8 cellular contexts compared by ENCODE assay signal in genomic region chr16:4425378-4426020, GRCh38. TPM values are rescaled to one million over a fixed set of nuclear protein-coding genes. Genes with fewer than 3 reads are reported as not detected.
DNase-seq lines count a peak whose midpoint lies in the region; ATAC-seq and TF ChIP-seq lines count a peak whose summit lies in the region.

Gene DNAJA3 (plus strand): TSS chr16:4425868. CDS start chr16:4425882, 14 bp downstream.

- ATAC-seq in GM21423 (IDR thresholded peaks at IDR 0.05; ENCODE audit: unreplicated experiment), result peak; percentile 87
- ATAC-seq in activated CD8-positive, alpha-beta memory T cell treated with anti-CD3 and anti-CD28 coated beads, Interleukin-2, amount 10 ng/mL, durations not matched to agents 7 days and 5 days, result peak; percentile 94

- intact Hi-C loops in Calu3 (cut with micrococcal nuclease; ENCODE audit: unreplicated experiment), result no loop called here

- H4K5ac ChIP-seq in mesendoderm (ENCODE audit: low read length), result peak within 1 kb of the TSS; percentile 100

- WGBS in endodermal cell (ENCODE audit: insufficient coverage in 1 of 2, insufficient read length in 1 of 2), 2 experiments, result 0 to 2% methylated on average over 21 to 68 of the region's 68 CpGs
- WGBS in mesendoderm (ENCODE audit: extremely low coverage, insufficient coverage, low lambda C conversion rate), result no CpG with 5 or more reads among the region's 68 CpGs

- peak within 1 kb of the TSS; percentile 58 for H3K4ac ChIP-seq in mesendoderm (ENCODE audit: low read depth, low read length)

- H3K4me3 ChIP-seq in HUES48 (ENCODE audit: low read depth, low read length) (peak within 1 kb of the TSS; percentile 96), NT2/D1 (ENCODE audit: insufficient read length, low read depth) (peak within 1 kb of the TSS; percentile 94), endodermal cell (ENCODE audit: low read length) (peak within 1 kb of the TSS; percentile 99), mesendoderm (ENCODE audit: low read length) (peak within 1 kb of the TSS; percentile 100)

- H3K27me3 ChIP-seq in HUES48 (ENCODE audit: control insufficient read depth, insufficient read depth, low read length) (no peaks in the 10 kb centered on the region), NT2/D1 (ENCODE audit: insufficient read depth, insufficient read length) (no peaks in the 10 kb centered on the region), endodermal cell (ENCODE audit: control insufficient read depth, insufficient read depth, low read length, poor library complexity, severe bottlenecking) (no peaks in the 10 kb centered on the region), mesendoderm (ENCODE audit: insufficient read depth, low read length, poor library complexity) (no peaks in the 10 kb centered on the region)

- H3K27me3 Mint-ChIP-seq in Calu3 (ENCODE audit: unreplicated experiment) (no peaks in the 10 kb centered on the region), endodermal cell (ENCODE audit: insufficient read depth) (no peaks in the 10 kb centered on the region)
- H3K27me3 Mint-ChIP-seq in activated CD8-positive, alpha-beta memory T cell treated with anti-CD3 and anti-CD28 coated beads, Interleukin-2, amount 10 ng/mL, durations not matched to agents 7 days and 5 days, result no peaks in the 10 kb centered on the region

- DNase-seq in Calu3 (peak; percentile 95), NT2/D1 (ENCODE audit: low read depth, low spot score) (peak; percentile 88), endodermal cell (peak; percentile 95), mesendoderm (peak; percentile 97)
- DNase-seq in activated CD8-positive, alpha-beta memory T cell treated with anti-CD3 and anti-CD28 coated beads, Interleukin-2, amount 10 ng/mL, durations not matched to agents 7 days and 5 days, result peak; percentile 94
- DNase-seq in stimulated activated CD8-positive, alpha-beta memory T cell treated with anti-CD3 and anti-CD28 coated beads, Interleukin-12 subunit alpha, Interleukin-12 subunit beta, amount 100 ng/mL, for 4 hours (ENCODE audit: low read depth), result peak; percentile 91

- H2AK5ac ChIP-seq in mesendoderm (ENCODE audit: low read length), result peak within 1 kb of the TSS; percentile 62

- peak within 1 kb of the TSS; percentile 64 for H3K18ac ChIP-seq in mesendoderm (ENCODE audit: low read length)

- peak within 1 kb of the TSS; percentile 92 for H3K9ac ChIP-seq in HUES48 (ENCODE audit: low read depth, low read length)
- peak within 1 kb of the TSS; percentile 100 for H3K9ac ChIP-seq in NT2/D1 (ENCODE audit: insufficient read length, low read depth)
- H3K9ac ChIP-seq in endodermal cell (ENCODE audit: extremely low read depth, low read length, poor library complexity, severe bottlenecking), result peak within 1 kb of the TSS; percentile 88
- peak within 1 kb of the TSS; percentile 100 for H3K9ac ChIP-seq in mesendoderm (ENCODE audit: low read length)

- TF ChIP-seq CTCF in Calu3 (IDR thresholded peaks at IDR 0.05; ENCODE audit: unreplicated experiment) (no peak), endodermal cell (conservative IDR thresholded peaks at IDR 0.05) (no peak)

- H2BK120ac ChIP-seq in mesendoderm (ENCODE audit: low read depth, low read length), result no peak within 1 kb of the TSS

- H3K9me3 Mint-ChIP-seq in Calu3 (ENCODE audit: low read depth, unreplicated experiment) (no peaks in the 10 kb centered on the region), endodermal cell (no peaks in the 10 kb centered on the region)
- no peaks in the 10 kb centered on the region for H3K9me3 Mint-ChIP-seq in activated CD8-positive, alpha-beta memory T cell treated with anti-CD3 and anti-CD28 coated beads, Interleukin-2, amount 10 ng/mL, durations not matched to agents 7 days and 5 days (ENCODE audit: low read depth)

- H3K27ac ChIP-seq in HUES48 (ENCODE audit: low read depth, low read length) (peak within 1 kb of the TSS; percentile 96), endodermal cell (ENCODE audit: low read depth, low read length) (peak within 1 kb of the TSS; percentile 68), mesendoderm (ENCODE audit: low read depth, low read length) (peak within 1 kb of the TSS; percentile 74)

- peak within 1 kb of the TSS; percentile 100 for H2BK5ac ChIP-seq in mesendoderm (ENCODE audit: low read length)

- peaks cover 54% of the 10 kb centered on the region for H3K36me3 Mint-ChIP-seq in Calu3 (ENCODE audit: insufficient read depth, unreplicated experiment)
- peaks cover 17% of the 10 kb centered on the region for H3K36me3 Mint-ChIP-seq in activated CD8-positive, alpha-beta memory T cell treated with anti-CD3 and anti-CD28 coated beads, Interleukin-2, amount 10 ng/mL, durations not matched to agents 7 days and 5 days
- peaks cover 14% of the 10 kb centered on the region for H3K36me3 Mint-ChIP-seq in endodermal cell (ENCODE audit: low read depth)

- no peaks in the 10 kb centered on the region for H3K9me3 ChIP-seq in HUES48 (ENCODE audit: control insufficient read depth, insufficient read depth, low read length)
- H3K9me3 ChIP-seq in NT2/D1 (ENCODE audit: insufficient read depth, low read length), result no peaks in the 10 kb centered on the region
- H3K9me3 ChIP-seq in endodermal cell (ENCODE audit: control insufficient read depth, low read length), result no peaks in the 10 kb centered on the region

- H3K79me1 ChIP-seq in mesendoderm (ENCODE audit: low read length), result peaks cover 14% of the 10 kb centered on the region

- no TSS peak for BruUV-seq in Calu3 (replicated peaks; lab: Mats Ljungman, UMichigan)

- peaks cover 25% of the 10 kb centered on the region for H3K79me2 ChIP-seq in mesendoderm (ENCODE audit: control insufficient read depth, insufficient read depth, low read length)

- peak within 1 kb of the TSS; percentile 100 for H3K56ac ChIP-seq in mesendoderm (ENCODE audit: low read length)

- H3K36me3 ChIP-seq in HUES48 (ENCODE audit: control insufficient read depth, insufficient read depth, low read length), result peaks cover 9% of the 10 kb centered on the region; the same call in 1 of the 2 replicates
- peaks cover 34% of the 10 kb centered on the region for H3K36me3 ChIP-seq in NT2/D1 (ENCODE audit: insufficient read depth, insufficient read length, low read length)
- no peaks in the 10 kb centered on the region for H3K36me3 ChIP-seq in endodermal cell (ENCODE audit: control insufficient read depth, insufficient read depth, low read length)
- H3K36me3 ChIP-seq in mesendoderm (ENCODE audit: control insufficient read depth, insufficient read depth, low read length), result no peaks in the 10 kb centered on the region

- H4K8ac ChIP-seq in mesendoderm (ENCODE audit: low read depth, low read length), result no peak within 1 kb of the TSS

- no peak within 1 kb of the TSS for H2BK15ac ChIP-seq in mesendoderm (replicated peaks; ENCODE audit: low read depth)

- H3K4me3 Mint-ChIP-seq in Calu3 (ENCODE audit: low read depth, unreplicated experiment), result peak within 1 kb of the TSS; percentile 98
- H3K4me3 Mint-ChIP-seq in activated CD8-positive, alpha-beta memory T cell treated with anti-CD3 and anti-CD28 coated beads, Interleukin-2, amount 10 ng/mL, durations not matched to agents 7 days and 5 days, result peak within 1 kb of the TSS; percentile 97
- H3K4me3 Mint-ChIP-seq in endodermal cell, result peak within 1 kb of the TSS; percentile 90

- H3K4me2 ChIP-seq in mesendoderm (ENCODE audit: low read length), result peak within 1 kb of the TSS; percentile 98

- H3K27ac Mint-ChIP-seq in Calu3 (ENCODE audit: unreplicated experiment), result peak within 1 kb of the TSS; percentile 99
- H3K27ac Mint-ChIP-seq in activated CD8-positive, alpha-beta memory T cell treated with anti-CD3 and anti-CD28 coated beads, Interleukin-2, amount 10 ng/mL, durations not matched to agents 7 days and 5 days, result peak within 1 kb of the TSS; percentile 100
- peak within 1 kb of the TSS; percentile 99 for H3K27ac Mint-ChIP-seq in endodermal cell

- CTCF ChIA-PET in Calu3 (lab: Charles Lee), result no interaction called here
- CTCF ChIA-PET in activated CD8-positive, alpha-beta memory T cell treated with anti-CD3 and anti-CD28 coated beads, Interleukin-2, amount 10 ng/mL, durations not matched to agents 7 days and 5 days (lab: Charles Lee), result no interaction called here

- 0 out of 2 replicates have a peak, but pooled peaks cover 9% of the 10 kb centered on the region for H3K4me1 ChIP-seq in HUES48 (ENCODE audit: control insufficient read depth, insufficient read depth, low read length)
- H3K4me1 ChIP-seq in NT2/D1 (ENCODE audit: insufficient read depth, insufficient read length), result no peaks in the 10 kb centered on the region
- H3K4me1 ChIP-seq in endodermal cell (ENCODE audit: control insufficient read depth, insufficient read depth, low read length), result no peaks in the 10 kb centered on the region
- peaks cover 3% of the 10 kb centered on the region for H3K4me1 ChIP-seq in mesendoderm (ENCODE audit: control insufficient read depth, low read depth, low read length)

- peaks cover 19% of the 10 kb centered on the region for H3K4me1 Mint-ChIP-seq in Calu3 (ENCODE audit: low read depth, unreplicated experiment)
- peaks cover 36% of the 10 kb centered on the region for H3K4me1 Mint-ChIP-seq in activated CD8-positive, alpha-beta memory T cell treated with anti-CD3 and anti-CD28 coated beads, Interleukin-2, amount 10 ng/mL, durations not matched to agents 7 days and 5 days
- H3K4me1 Mint-ChIP-seq in endodermal cell, result peaks cover 7% of the 10 kb centered on the region

- H3K23ac ChIP-seq in mesendoderm (ENCODE audit: low read length), result peak within 1 kb of the TSS; percentile 100

RNA-seq across cellular contexts. Expression of gene DNAJA3, which starts in this region (rescaled TPM):
- total RNA-seq in Calu3 (2022) (93.1 and 99.2 TPM in 2 replicates), endodermal cell (10 to 100 TPM; 37.4 to 38.5 TPM)
- total RNA-seq in activated CD8-positive, alpha-beta memory T cell treated with anti-CD3 and anti-CD28 coated beads, Interleukin-2, amount 10 ng/mL, durations not matched to agents 7 days and 5 days, result 10 to 100 TPM; 64.0 to 68.7 TPM
- 33.2 TPM for polyA plus RNA-seq in endodermal cell (2013, experiment 1 of 2)
- 35.2 TPM for polyA plus RNA-seq in endodermal cell (2013, experiment 2 of 2)
- polyA plus RNA-seq in mesendoderm (2013, experiment 1 of 2), result 53.2 TPM
- polyA plus RNA-seq in mesendoderm (2013, experiment 2 of 2), result 52.7 TPM

Comparison
In these comparisons a context has a peak if more than half of its experiments do, and no peak if none do; other contexts are left out.
1. Peak in every context shown above with its lines: DNase-seq, ATAC-seq, H3K4me3 ChIP-seq and H3K27ac ChIP-seq.